Comparison of ENCODE assay signal across 22 cellular contexts in genomic region chr5:137263319-137263718, GRCh38.
A peak's percentile ranks its signal among the peaks of the same experiment; 100 is the strongest.
DNase-seq lines count a peak whose midpoint lies in the region; ATAC-seq, FAIRE-seq and TF ChIP-seq lines count a peak whose summit lies in the region.
"Had no signal": no experiment of that assay in that cellular context is flagged by ENCODE, and none has a peak within 500 bp of the region (broad histone marks: within the 10 kb centered on the region; RNA-seq: fewer than 3 reads in every experiment).

No MANE protein-coding gene starts in this region.

- H3K9me3 ChIP-seq in body of pancreas, result no peaks in the 10 kb centered on the region
- H3K9me3 ChIP-seq in hepatocyte (ENCODE audit: low read depth), result no peaks in the 10 kb centered on the region
- no peaks in the 10 kb centered on the region for H3K9me3 ChIP-seq in pancreas
- H3K9me3 ChIP-seq: BE2C had no signal

- peak; percentile 77 for ATAC-seq in body of pancreas
- ATAC-seq in pancreas, result peak; percentile 63 to 93 (median 76)
- no peak for ATAC-seq in HG02588 (IDR thresholded peaks at IDR 0.05; ENCODE audit: unreplicated experiment)
- ATAC-seq: GM23338, HepG2 had no signal

- H3K36me3 ChIP-seq in body of pancreas (replicated peaks in 1 of 2; ENCODE audit: insufficient read depth in 1 of 2, low read depth in 2 of 2) (no peaks in the 10 kb centered on the region), hepatocyte (replicated peaks; ENCODE audit: insufficient read depth, low read depth) (no peaks in the 10 kb centered on the region), pancreas (no peaks in the 10 kb centered on the region)
- H3K36me3 ChIP-seq: BE2C had no signal

- no peaks in the 10 kb centered on the region for H4K20me1 ChIP-seq in hepatocyte (ENCODE audit: insufficient read depth, poor library complexity, severe bottlenecking)

- H3K27me3 ChIP-seq in body of pancreas (no peaks in the 10 kb centered on the region), hepatocyte (no peaks in the 10 kb centered on the region), pancreas (no peaks in the 10 kb centered on the region)
- H3K27me3 ChIP-seq: BE2C had no signal

- H3K4me1 ChIP-seq in body of pancreas, result peaks cover 17% of the 10 kb centered on the region
- H3K4me1 ChIP-seq in hepatocyte (ENCODE audit: insufficient read depth), result no peaks in the 10 kb centered on the region
- H3K4me1 ChIP-seq in pancreas, result peaks cover 7 to 11% (median 9%) of the 10 kb centered on the region in 3 donors
- H3K4me1 ChIP-seq: BE2C had no signal

- no peak overlapping the region for H3K27ac ChIP-seq in body of pancreas
- no peak overlapping the region for H3K27ac ChIP-seq in hepatocyte
- no peak overlapping the region for H3K27ac ChIP-seq in pancreas

- no peak for FAIRE-seq in pancreas (lab: Jason Lieb, UNC)
- FAIRE-seq: A204.1, G401.6, GM12891, GM18507, H54, HepG2 had no signal

- H2AFZ ChIP-seq in hepatocyte, result no peak overlapping the region
- H2AFZ ChIP-seq: GM23338 had no signal

- TF ChIP-seq POLR2A in body of pancreas (IDR thresholded peaks at IDR 0.05), result no peak

- H3K79me2 ChIP-seq in hepatocyte, result no peaks in the 10 kb centered on the region

- TF ChIP-seq CTCF in body of pancreas (IDR thresholded peaks at IDR 0.05) (no peak), hepatocyte (IDR thresholded peaks at IDR 0.05; ENCODE audit: poor library complexity) (no peak), pancreas (IDR thresholded peaks at IDR 0.05) (no peak)

- H3K4me2 ChIP-seq in hepatocyte, result no peak overlapping the region
- H3K4me2 ChIP-seq: GM23338 had no signal

- H3K4me3 ChIP-seq in body of pancreas (no peak overlapping the region), hepatocyte (no peak overlapping the region), pancreas (no peak overlapping the region)
- H3K4me3 ChIP-seq: GM23338 had no signal

- H3K9me2 ChIP-seq in hepatocyte (replicated peaks; ENCODE audit: insufficient read depth), result no peaks in the 10 kb centered on the region

- WGBS in body of pancreas, 2 donors, result 23 to 27% methylated on average over 4 of the region's 4 CpGs
- WGBS in hepatocyte (ENCODE audit: low lambda C conversion rate, missing lambda C conversion rate), result 45% methylated on average over 4 of the region's 4 CpGs
- 22 to 23% methylated on average over 4 of the region's 4 CpGs for WGBS in pancreas, 2 donors

- peak; percentile 21 to 61 (median 44) for DNase-seq in body of pancreas
- DNase-seq in hepatocyte (ENCODE audit: low spot score), result peak; percentile 14
- peak in 2 of 6 donors; percentile 25 to 48 for DNase-seq in pancreas
- DNase-seq in central memory CD4-positive, alpha-beta T cell, result no peak
- no peak for DNase-seq in SK-N-DZ (ENCODE audit: low spot score)
- DNase-seq: ACHN; BE2C; CD4-positive, CD25-positive, alpha-beta regulatory T cell; CD8-positive, alpha-beta memory T cell; COR-L47; DMS 273 treated with DMSO at 0.1 percent for 48 hours; DMS53; DND-41; HCEC 1CT had no signal

- intact Hi-C loops in body of pancreas (cut with DNase I) (no loop called here), pancreas (cut with DNase I) (no loop called here)

Comparison
In these comparisons a context has a peak if more than half of its experiments do, and no peak if none do; other contexts are left out.
1. DNase-seq: peak in body of pancreas (4 of 4) and hepatocyte (single experiment); none in central memory CD4-positive, alpha-beta T cell (single experiment) and SK-N-DZ (single experiment).